ENCODE assay signal across 18 cellular contexts in genomic region chr11:68857037-68857586, GRCh38. TPM values are rescaled to one million over a fixed set of nuclear protein-coding genes. Genes with fewer than 3 reads are reported as not detected.
DNase-seq lines count a peak whose midpoint lies in the region; ATAC-seq and TF ChIP-seq lines count a peak whose summit lies in the region.
"Had no signal": no experiment of that assay in that cellular context is flagged by ENCODE, and none has a peak within 500 bp of the region (broad histone marks: within the 10 kb centered on the region; RNA-seq: fewer than 3 reads in every experiment).

No MANE protein-coding gene starts in this region.

- no peaks in the 10 kb centered on the region for H3K27me3 ChIP-seq in right lobe of liver
- H3K27me3 ChIP-seq: body of pancreas had no signal

- WGBS in right lobe of liver (ENCODE audit: insufficient coverage, low coverage, low lambda C conversion rate, missing lambda C conversion rate), result 49% methylated on average over 8 of the region's 8 CpGs

- intact Hi-C loops in right lobe of liver (cut with DNase I), result no loop called here

- peak overlapping the region; percentile 61 for H3K27ac ChIP-seq in VCaP
- H3K27ac ChIP-seq in right lobe of liver, result peak overlapping the region; percentile 53 to 87 (median 75)
- H3K27ac ChIP-seq: body of pancreas had no signal

- H3K9me3 Mint-ChIP-seq in type B pancreatic cell, result no peaks in the 10 kb centered on the region
- H3K9me3 Mint-ChIP-seq: T-cell had no signal

- TF ChIP-seq POLR2A in right lobe of liver (IDR thresholded peaks at IDR 0.05), result no peak

- DNase-seq in LNCaP clone FGC (ENCODE audit: low read depth) (no peak), right lobe of liver (peak in 1 of 3 donors; percentile 11), type B pancreatic cell (ENCODE audit: extremely low spot score, unreplicated experiment) (no peak), retina (no peak), putamen (ENCODE audit: low spot score) (no peak), NCI-H1436 (lab: John Stamatoyannopoulos, UW) (no peak)
- DNase-seq: activated CD4-positive, alpha-beta T cell treated with anti-CD3 and anti-CD28 coated beads, Interleukin-2, amount 50 U/mL, for 1 hour; activated effector memory CD4-positive, alpha-beta T cell treated with Interleukin-2 at 50 U/mL for 16 hours; left ventricle myocardium inferior; NCI-H1417; NCI-H2107; occipital lobe; stimulated activated naive CD4-positive, alpha-beta T cell; T-cell had no signal

- peak overlapping the region; percentile 52 for H3K27ac Mint-ChIP-seq in type B pancreatic cell
- H3K27ac Mint-ChIP-seq: T-cell had no signal

- H3K4me3 ChIP-seq in LNCaP clone FGC (ENCODE audit: low read depth, low read length) (no peak overlapping the region), right lobe of liver (no peak overlapping the region)
- H3K4me3 ChIP-seq: body of pancreas, heart left ventricle, left ventricle myocardium inferior had no signal

- H3K27me3 Mint-ChIP-seq in type B pancreatic cell, result peaks cover 35% of the 10 kb centered on the region

- H3K4me1 ChIP-seq in right lobe of liver, result peaks cover 5 to 19% (median 11%) of the 10 kb centered on the region in 4 donors

- ATAC-seq in right lobe of liver, result peak; percentile 13 to 43 (median 22)
- ATAC-seq: body of pancreas, sciatic nerve, T-cell had no signal

- no peaks in the 10 kb centered on the region for H3K36me3 Mint-ChIP-seq in type B pancreatic cell
- H3K36me3 Mint-ChIP-seq: T-cell had no signal

- peaks cover 8% of the 10 kb centered on the region for H3K4me1 Mint-ChIP-seq in type B pancreatic cell (ENCODE audit: unreplicated experiment)

- peak overlapping the region; percentile 20 for H3K4me3 Mint-ChIP-seq in type B pancreatic cell

- no peaks in the 10 kb centered on the region for H3K9me3 ChIP-seq in right lobe of liver
- H3K9me3 ChIP-seq: body of pancreas, heart left ventricle, left ventricle myocardium inferior had no signal

- TF ChIP-seq CTCF in LNCaP clone FGC (IDR thresholded peaks at IDR 0.05; ENCODE audit: control insufficient read depth, extremely low read depth, insufficient read depth), result peak; percentile 12; the same call in 1 of the 2 replicates
- TF ChIP-seq CTCF in VCaP (conservative IDR thresholded peaks at IDR 0.05), result 0 out of 2 replicates have a peak, but pooled peaks have one; percentile 9
- no peak for TF ChIP-seq CTCF in right lobe of liver (IDR thresholded peaks at IDR 0.05)
- TF ChIP-seq CTCF in type B pancreatic cell (conservative IDR thresholded peaks at IDR 0.05), result no peak

- no peaks in the 10 kb centered on the region for H3K36me3 ChIP-seq in right lobe of liver
- H3K36me3 ChIP-seq: heart left ventricle, left ventricle myocardium inferior had no signal

RNA-seq across cellular contexts. Expression of gene CPT1A, which starts 15.4 kb away (rescaled TPM):
- 100 to 1,000 TPM in 3 of 6 experiments, 10 to 100 TPM in 3; 30.5 to 152 (median 90.8) TPM for total RNA-seq in right lobe of liver
- 36.1 and 44.1 TPM in 2 replicates for total RNA-seq in type B pancreatic cell (ENCODE audit: low replicate concordance)

RNA-seq across cellular contexts. Expression of gene MRPL21, which starts 46.5 kb away (rescaled TPM):
- 10 to 100 TPM; 18.8 to 50.4 (median 26.0) TPM for total RNA-seq in right lobe of liver
- total RNA-seq in type B pancreatic cell (ENCODE audit: low replicate concordance), result 60.2 and 67.0 TPM in 2 replicates

RNA-seq across cellular contexts. Expression of gene IGHMBP2, which starts 46.6 kb away (rescaled TPM):
- total RNA-seq in right lobe of liver (10 to 100 TPM in 4 of 6 experiments, 1 to 10 TPM in 2; 5.8 to 21.2 (median 11.5) TPM), type B pancreatic cell (ENCODE audit: low replicate concordance) (23.6 and 28.8 TPM in 2 replicates)

Comparison
In these comparisons a context has a peak if more than half of its experiments do, and no peak if none do; other contexts are left out.
1. CTCF ChIP-seq: peak in LNCaP clone FGC (single experiment) and VCaP (single experiment); none in right lobe of liver (0 of 4) and type B pancreatic cell (single experiment).